In genomic region chr7:138015096-138015495, GRCh38 we compare ENCODE assay signal across 28 cellular contexts.
"Had no signal": no experiment of that assay in that cellular context is flagged by ENCODE, and none has a peak within 500 bp of the region (broad histone marks: within the 10 kb centered on the region; RNA-seq: fewer than 3 reads in every experiment).

No MANE protein-coding gene starts in this region.

- H3K36me3 Mint-ChIP-seq: activated naive CD8-positive, alpha-beta T cell treated with anti-CD3 and anti-CD28 coated beads for 36 hours had no signal

- H3K9me3 Mint-ChIP-seq: activated CD8-positive, alpha-beta T cell treated with anti-CD3 and anti-CD28 coated beads for 36 hours; activated naive CD4-positive, alpha-beta T cell treated with anti-CD3 and anti-CD28 coated beads for 36 hours; activated naive CD8-positive, alpha-beta T cell treated with anti-CD3 and anti-CD28 coated beads for 36 hours; nephron progenitor cell; T-helper 1 cell treated with Interleukin-12 subunit alpha and Interleukin-12 subunit beta and Interleukin-4 antibody, amounts not matched to agents 30 μg/mL and 1 μg/mL, for 36 hours had no signal

- FAIRE-seq: islet of Langerhans had no signal

- H3K4me3 Mint-ChIP-seq: activated CD8-positive, alpha-beta T cell treated with anti-CD3 and anti-CD28 coated beads for 36 hours; activated naive CD4-positive, alpha-beta T cell treated with anti-CD3 and anti-CD28 coated beads for 36 hours; activated naive CD8-positive, alpha-beta T cell treated with anti-CD3 and anti-CD28 coated beads for 36 hours; nephron progenitor cell; T-helper 1 cell treated with Interleukin-12 subunit alpha and Interleukin-12 subunit beta and Interleukin-4 antibody, amounts not matched to agents 30 μg/mL and 1 μg/mL, for 36 hours had no signal

- H3K4me1 Mint-ChIP-seq: activated naive CD8-positive, alpha-beta T cell treated with anti-CD3 and anti-CD28 coated beads for 36 hours had no signal

- H3K27me3 Mint-ChIP-seq: activated CD8-positive, alpha-beta T cell treated with anti-CD3 and anti-CD28 coated beads for 36 hours; activated naive CD8-positive, alpha-beta T cell treated with anti-CD3 and anti-CD28 coated beads for 36 hours had no signal

- H3K36me3 ChIP-seq: adrenal gland, cardiac muscle cell, colonic mucosa, gastrocnemius medialis, left lung, lower lobe of right lung, right atrium auricular region, tibial nerve, WERI-Rb-1 had no signal

- H3K9me3 ChIP-seq: adrenal gland, body of pancreas, colonic mucosa, gastrocnemius medialis, left lung, lower lobe of right lung, mucosa of descending colon, right atrium auricular region, tibial nerve had no signal

- H3K4me1 ChIP-seq: adrenal gland, body of pancreas, colonic mucosa, gastrocnemius medialis, left lung, lower lobe of right lung, right atrium auricular region, tibial nerve had no signal

- DNase-seq: activated CD4-positive, alpha-beta T cell treated with anti-CD3 and anti-CD28 coated beads for 1 hour; activated CD4-positive, alpha-beta T cell treated with anti-CD3 and anti-CD28 coated beads, Interleukin-2, amount 50 U/mL, for 1 hour; activated CD8-positive, alpha-beta T cell treated with anti-CD3 and anti-CD28 coated beads for 36 hours; activated naive CD4-positive, alpha-beta T cell treated with anti-CD3 and anti-CD28 coated beads for 36 hours; activated naive CD8-positive, alpha-beta T cell treated with anti-CD3 and anti-CD28 coated beads for 36 hours; activated T-cell treated with anti-CD3 and anti-CD28 coated beads, Interleukin-2, amount 50 U/mL, for 48 hours; adrenal gland; aorta; body of pancreas; cerebellar nuclear complex; colonic mucosa; effector CD8-positive, alpha-beta T cell; gastrocnemius medialis; glutamatergic neuron; left lung; lower lobe of right lung; mesenchymal stem cell; mucosa of descending colon; nephron progenitor cell; occipital lobe; stimulated activated naive CD4-positive, alpha-beta T cell; T-helper 9 cell; WERI-Rb-1 had no signal

- H3K4me3 ChIP-seq: adrenal gland, body of pancreas, cardiac muscle cell, colonic mucosa, gastrocnemius medialis, left lung, lower lobe of right lung, mucosa of descending colon, right atrium auricular region, tibial nerve had no signal

- H3K27ac ChIP-seq: adrenal gland, body of pancreas, cardiac muscle cell, colonic mucosa, gastrocnemius medialis, left lung, lower lobe of right lung, right atrium auricular region, tibial nerve, WERI-Rb-1 had no signal

- H3K27ac Mint-ChIP-seq: activated CD8-positive, alpha-beta T cell treated with anti-CD3 and anti-CD28 coated beads for 36 hours; activated naive CD4-positive, alpha-beta T cell treated with anti-CD3 and anti-CD28 coated beads for 36 hours; activated naive CD8-positive, alpha-beta T cell treated with anti-CD3 and anti-CD28 coated beads for 36 hours; nephron progenitor cell; T-helper 1 cell treated with Interleukin-12 subunit alpha and Interleukin-12 subunit beta and Interleukin-4 antibody, amounts not matched to agents 30 μg/mL and 1 μg/mL, for 36 hours had no signal

- ATAC-seq: activated CD8-positive, alpha-beta T cell treated with anti-CD3 and anti-CD28 coated beads for 36 hours; body of pancreas; gastrocnemius medialis; left lung; lower lobe of right lung; mucosa of descending colon had no signal

- H3K27me3 ChIP-seq: adrenal gland, body of pancreas, cardiac muscle cell, colonic mucosa, gastrocnemius medialis, left lung, right atrium auricular region, tibial nerve had no signal
